In the genomic region with DNA sequence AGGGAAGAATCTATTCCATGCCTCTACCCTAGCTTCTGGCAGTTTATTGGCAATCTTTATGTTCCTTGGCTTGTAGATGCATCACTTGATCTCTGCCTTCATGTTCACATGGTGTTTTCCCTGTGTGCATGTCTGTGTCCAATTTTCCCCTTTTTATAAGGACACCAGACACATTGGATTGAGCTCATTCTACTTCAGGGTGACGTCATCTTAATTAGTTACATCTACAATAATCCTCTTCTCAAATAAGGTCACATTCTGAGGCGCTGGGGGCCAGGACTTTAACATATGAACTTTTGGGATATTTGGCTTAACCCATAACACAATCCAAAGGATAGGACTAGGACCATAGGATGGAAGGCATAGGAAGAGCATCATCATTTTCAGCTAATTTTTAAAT, we compare ENCODE assay signal across 18 cellular contexts.
A peak's percentile ranks its signal among the peaks of the same experiment; 100 is the strongest.
DNase-seq lines count a peak whose midpoint lies in the region; ATAC-seq, FAIRE-seq and TF ChIP-seq lines count a peak whose summit lies in the region.
"Had no signal": no experiment of that assay in that cellular context is flagged by ENCODE, and none has a peak within 500 bp of the region (broad histone marks: within the 10 kb centered on the region; RNA-seq: fewer than 3 reads in every experiment).

No MANE protein-coding gene starts in this region.

- H3K79me2 ChIP-seq in Karpas-422 (ENCODE audit: low read length), result peaks cover 48% of the 10 kb centered on the region
- H3K79me2 ChIP-seq in OCI-LY7 (ENCODE audit: insufficient read depth, low read depth, low read length), result no peaks in the 10 kb centered on the region
- no peaks in the 10 kb centered on the region for H3K79me2 ChIP-seq in K562 (ENCODE audit: control insufficient read depth, insufficient read depth, low read length)

- peak overlapping the region; percentile 88 for H3K27ac ChIP-seq in Karpas-422 (ENCODE audit: low read length)
- H3K27ac ChIP-seq in OCI-LY7 (ENCODE audit: low read depth, low read length, poor library complexity, severe bottlenecking), result no peak overlapping the region
- no peak overlapping the region for H3K27ac ChIP-seq in K562 (ENCODE audit: extremely low read depth, low read depth, low read length)
- no peak overlapping the region for H3K27ac ChIP-seq in foreskin keratinocyte
- H3K27ac ChIP-seq: GM23248 had no signal

- 7% methylated on average over 2 of the region's 2 CpGs for WGBS in K562 (ENCODE audit: insufficient coverage, low coverage, missing lambda C conversion rate)

- H3K36me3 ChIP-seq in Karpas-422 (ENCODE audit: insufficient read depth, low read length) (peaks cover 35% of the 10 kb centered on the region), OCI-LY7 (ENCODE audit: insufficient read depth, low read length) (no peaks in the 10 kb centered on the region), K562 (ENCODE audit: control insufficient read depth, insufficient read depth, low read length) (no peaks in the 10 kb centered on the region)

- H3K9me1 ChIP-seq in K562 (ENCODE audit: control insufficient read depth, insufficient read depth, low read length), result no peaks in the 10 kb centered on the region

- POLR2A ChIA-PET in OCI-LY7 (lab: Charles Lee), result no interaction called here
- POLR2A ChIA-PET in K562 (lab: Yijun Ruan, JAX), result interaction anchor here (1.5 kb wide), 1 partner anchor 9 kb away, joined by 5 read pairs; no protein-coding TSS in a partner anchor

- no peak for TF ChIP-seq POLR2A in K562 (conservative IDR thresholded peaks at IDR 0.05)

- no peaks in the 10 kb centered on the region for H3K36me3 Mint-ChIP-seq in stimulated activated effector memory CD8-positive, alpha-beta T cell treated with anti-CD3 and anti-CD28 coated beads, Interleukin-12 subunit alpha, Interleukin-12 subunit beta, amount 100 ng/mL, for 72 hours

- TF ChIP-seq RAD21 in K562 (CRISPR knock-in tag; conservative IDR thresholded peaks at IDR 0.05 in 1 of 2, IDR thresholded peaks at IDR 0.05 in 1 of 2), result no peak

- BruUV-seq in OCI-LY7 (replicated peaks; lab: Mats Ljungman, UMichigan), result no TSS peak
- no TSS peak for BruUV-seq in K562 (replicated peaks; lab: Mats Ljungman, UMichigan)

- no peaks in the 10 kb centered on the region for H3K9me2 ChIP-seq in Karpas-422 (replicated peaks; ENCODE audit: insufficient read depth, low read length)
- H3K9me2 ChIP-seq in OCI-LY7 (ENCODE audit: insufficient read depth, low read length), result no peaks in the 10 kb centered on the region

- in situ Hi-C loops in K562 (cut with MboI), result no loop called here

- H2AFZ ChIP-seq in Karpas-422 (ENCODE audit: low read length) (0 out of 2 replicates have a peak overlapping the region, but pooled peaks have one; percentile 48), OCI-LY7 (ENCODE audit: low read length) (0 out of 2 replicates have a peak overlapping the region, but pooled peaks have one; percentile 31), K562 (ENCODE audit: low read depth, low read length) (no peak overlapping the region)
- H2AFZ ChIP-seq: GM23248 had no signal

- H3K4me2 ChIP-seq in Karpas-422 (ENCODE audit: low read depth, low read length, poor library complexity, severe bottlenecking) (peak overlapping the region; percentile 98), OCI-LY7 (ENCODE audit: low read length) (peak overlapping the region; percentile 38; the same call in 1 of the 2 replicates), K562 (ENCODE audit: insufficient read depth, low read length) (no peak overlapping the region)

- DNase-seq in GM12864 (ENCODE audit: low read depth) (no peak), Karpas-422 (no peak), OCI-LY7 (ENCODE audit: low spot score) (no peak), K562 (ENCODE audit: extremely low read depth in 1 of 4, low spot score in 3 of 4) (no peak), foreskin keratinocyte (no peak), DMS53 (lab: John Stamatoyannopoulos, UW) (no peak), posterior vena cava (ENCODE audit: low spot score) (no peak)
- no peak for DNase-seq in stimulated activated effector memory CD8-positive, alpha-beta T cell treated with anti-CD3 and anti-CD28 coated beads, Interleukin-12 subunit alpha, Interleukin-12 subunit beta, amount 100 ng/mL, for 72 hours (ENCODE audit: low spot score in 2 of 2)
- DNase-seq: ACHN; C1 segment of cervical spinal cord; Calu3; CD4-positive, alpha-beta T cell; DMS153; DND-41; GM23248 had no signal

- H3K27me3 ChIP-seq in Karpas-422 (ENCODE audit: low read length) (no peaks in the 10 kb centered on the region), K562 (ENCODE audit: control insufficient read depth in 2 of 2, insufficient read depth in 2 of 2, low read length in 2 of 2) (no peaks in the 10 kb centered on the region), foreskin keratinocyte (no peaks in the 10 kb centered on the region)

- H3K9ac ChIP-seq in Karpas-422 (ENCODE audit: low read length), result peak overlapping the region; percentile 94
- no peak overlapping the region for H3K9ac ChIP-seq in K562 (ENCODE audit: insufficient read depth in 1 of 2, low read depth in 2 of 2, low read length in 2 of 2)
- H3K9ac ChIP-seq: GM23248 had no signal

- CTCF ChIA-PET in OCI-LY7 (lab: Charles Lee; ENCODE audit: unreplicated experiment), result no interaction called here
- CTCF ChIA-PET in K562 (lab: Yijun Ruan, JAX; ENCODE audit: low intra/inter-chr PET ratio), result no interaction called here

- no peak for FAIRE-seq in K562 (lab: Jason Lieb, UNC)
- FAIRE-seq: GM12878, GM18507, H54 had no signal

- peaks cover 42% of the 10 kb centered on the region for H3K4me1 ChIP-seq in Karpas-422 (ENCODE audit: low read length)
- no peaks in the 10 kb centered on the region for H3K4me1 ChIP-seq in OCI-LY7 (ENCODE audit: insufficient read depth, low read length, poor library complexity, severe bottlenecking)
- no peaks in the 10 kb centered on the region for H3K4me1 ChIP-seq in K562 (replicated peaks in 1 of 2; ENCODE audit: control insufficient read depth in 2 of 2, insufficient read depth in 2 of 2, low read length in 2 of 2)
- H3K4me1 ChIP-seq in foreskin keratinocyte, result no peaks in the 10 kb centered on the region

- H3K4me3 Mint-ChIP-seq in stimulated activated effector memory CD8-positive, alpha-beta T cell treated with anti-CD3 and anti-CD28 coated beads, Interleukin-12 subunit alpha, Interleukin-12 subunit beta, amount 100 ng/mL, for 72 hours, result no peak overlapping the region
- H3K4me3 Mint-ChIP-seq: CD4-positive, alpha-beta T cell had no signal

- ATAC-seq in K562, result no peak
- no peak for ATAC-seq in stimulated activated effector memory CD8-positive, alpha-beta T cell treated with anti-CD3 and anti-CD28 coated beads, Interleukin-12 subunit alpha, Interleukin-12 subunit beta, amount 100 ng/mL, for 72 hours
- no peak for ATAC-seq in foreskin keratinocyte

- H3K4me1 Mint-ChIP-seq in stimulated activated effector memory CD8-positive, alpha-beta T cell treated with anti-CD3 and anti-CD28 coated beads, Interleukin-12 subunit alpha, Interleukin-12 subunit beta, amount 100 ng/mL, for 72 hours, result no peaks in the 10 kb centered on the region

- intact Hi-C loops in OCI-LY7 (cut with micrococcal nuclease; ENCODE audit: unreplicated experiment) (no loop called here), K562 (cut with micrococcal nuclease) (no loop called here), posterior vena cava (cut with DNase I) (no loop called here)

- peak overlapping the region; percentile 82; the same call in 1 of the 2 replicates for H3K4me3 ChIP-seq in GM12864 (ENCODE audit: low read depth, low read length)
- peak overlapping the region; percentile 95 for H3K4me3 ChIP-seq in Karpas-422 (ENCODE audit: low read length)
- H3K4me3 ChIP-seq in OCI-LY7 (ENCODE audit: low read depth, low read length, poor library complexity, severe bottlenecking), result no peak overlapping the region
- H3K4me3 ChIP-seq in K562, result no peak overlapping the region
- H3K4me3 ChIP-seq: GM23248 had no signal

- H4K20me1 ChIP-seq in Karpas-422 (ENCODE audit: insufficient read depth, low read depth, low read length), result no peaks in the 10 kb centered on the region
- no peaks in the 10 kb centered on the region for H4K20me1 ChIP-seq in OCI-LY7 (ENCODE audit: insufficient read depth, low read length)
- no peaks in the 10 kb centered on the region for H4K20me1 ChIP-seq in K562 (replicated peaks; ENCODE audit: control insufficient read depth, insufficient read depth, low read length)

- peaks cover 6% of the 10 kb centered on the region for H3K9me3 Mint-ChIP-seq in stimulated activated effector memory CD8-positive, alpha-beta T cell treated with anti-CD3 and anti-CD28 coated beads, Interleukin-12 subunit alpha, Interleukin-12 subunit beta, amount 100 ng/mL, for 72 hours
- H3K9me3 Mint-ChIP-seq: CD4-positive, alpha-beta T cell had no signal

- no peak for TF ChIP-seq EP300 in K562 (IDR thresholded peaks at IDR 0.05; ENCODE audit: low read length)

- TF ChIP-seq CTCF in GM12864 (IDR thresholded peaks at IDR 0.05; ENCODE audit: low read depth, low read length, missing control alignments) (no peak), OCI-LY7 (conservative IDR thresholded peaks at IDR 0.05; ENCODE audit: low read length) (no peak), K562 (IDR thresholded peaks at IDR 0.05 in 2 of 3, conservative IDR thresholded peaks at IDR 0.05 in 1 of 3; ENCODE audit: insufficient read depth in 2 of 3, low read depth in 1 of 3, low read length in 3 of 3) (no peak), foreskin keratinocyte (conservative IDR thresholded peaks at IDR 0.05) (no peak)

- no peak overlapping the region for H3K27ac Mint-ChIP-seq in stimulated activated effector memory CD8-positive, alpha-beta T cell treated with anti-CD3 and anti-CD28 coated beads, Interleukin-12 subunit alpha, Interleukin-12 subunit beta, amount 100 ng/mL, for 72 hours
- H3K27ac Mint-ChIP-seq: CD4-positive, alpha-beta T cell had no signal

- peaks cover 14% of the 10 kb centered on the region for H3K9me3 ChIP-seq in Karpas-422 (ENCODE audit: low read length)
- peaks cover 12% of the 10 kb centered on the region; the same call in 1 of the 2 replicates for H3K9me3 ChIP-seq in OCI-LY7 (ENCODE audit: low read length)
- H3K9me3 ChIP-seq in K562 (replicated peaks; ENCODE audit: control insufficient read depth, insufficient read depth, low read depth, low read length), result peaks cover 6% of the 10 kb centered on the region

TF ChIP-seq in K562, 482 proteins besides CTCF, POLR2A, EP300 and RAD21 (continues in another document):
- TF ChIP-seq CHD2 (IDR thresholded peaks at IDR 0.05; ENCODE audit: low read depth, low read length) (no peak), PHB (CRISPR knock-in tag; IDR thresholded peaks at IDR 0.05) (no peak), ARHGAP35 (IDR thresholded peaks at IDR 0.05; ENCODE audit: partially characterized antibody) (no peak), JUND (IDR thresholded peaks at IDR 0.05; ENCODE audit: borderline replicate concordance, low read depth, low read length) (0 out of 2 replicates have a peak, but pooled peaks have one; percentile 11), JUND (tag; IDR thresholded peaks at IDR 0.05; ENCODE audit: borderline replicate concordance, low read depth, low read length) (peak; percentile 62; the same call in 1 of the 3 replicates), JUNB (CRISPR knock-in tag; conservative IDR thresholded peaks at IDR 0.05) (0 out of 2 replicates have a peak, but pooled peaks have one; percentile 47)

Comparison
In these comparisons a context has a peak if more than half of its experiments do, and no peak if none do; other contexts are left out.
1. H3K4me3 ChIP-seq: peak in GM12864 (single experiment) and Karpas-422 (single experiment); none in OCI-LY7 (single experiment) and K562 (single experiment).